ENCODE assay signal across 8 cellular contexts in genomic region chr1:6613361-6614018, GRCh38. TPM values are rescaled to one million over a fixed set of nuclear protein-coding genes. Genes with fewer than 3 reads are reported as not detected.
DNase-seq lines count a peak whose midpoint lies in the region; ATAC-seq and TF ChIP-seq lines count a peak whose summit lies in the region.

Gene PHF13 (plus strand): TSS chr1:6613731. CDS start chr1:6614067, 336 bp downstream.

- 1% methylated on average over 49 to 84 of the region's 84 CpGs for WGBS in esophagus, 2 donors

- peak within 1 kb of the TSS; percentile 98 to 100 for H3K27ac ChIP-seq in esophagus (ENCODE audit: low read depth in 2 of 2, low read length in 1 of 2)

- peak within 1 kb of the TSS; percentile 71 for H3K9ac ChIP-seq in mucosa of stomach (ENCODE audit: low read length)

- peaks cover 25% of the 10 kb centered on the region for H3K4me1 Mint-ChIP-seq in activated T-cell treated with anti-CD3 and anti-CD28 coated beads, Interleukin-2, amount 50 U/mL, for 24 hours (ENCODE audit: low read depth)

- peak within 1 kb of the TSS; percentile 82 for H3K4me3 Mint-ChIP-seq in activated T-cell treated with anti-CD3 and anti-CD28 coated beads, Interleukin-2, amount 50 U/mL, for 24 hours

- peak; percentile 85 for ATAC-seq in GM21737 (IDR thresholded peaks at IDR 0.05; ENCODE audit: unreplicated experiment)

- no peaks in the 10 kb centered on the region for H3K27me3 ChIP-seq in esophagus (ENCODE audit: control insufficient read depth in 1 of 2, insufficient read depth in 2 of 2, low read length in 2 of 2)
- H3K27me3 ChIP-seq in mucosa of stomach (ENCODE audit: control insufficient read depth, insufficient read depth, low read length) = no peaks in the 10 kb centered on the region

- H3K36me3 Mint-ChIP-seq in activated T-cell treated with anti-CD3 and anti-CD28 coated beads, Interleukin-2, amount 50 U/mL, for 24 hours (ENCODE audit: low read depth) = peaks cover 20% of the 10 kb centered on the region

- H3K9me3 Mint-ChIP-seq in activated T-cell treated with anti-CD3 and anti-CD28 coated beads, Interleukin-2, amount 50 U/mL, for 24 hours = no peaks in the 10 kb centered on the region

- H3K4me1 ChIP-seq in esophagus (ENCODE audit: control insufficient read depth in 2 of 2, insufficient read depth in 2 of 2, low read length in 1 of 2) (peaks cover 0 to 2% of the 10 kb centered on the region in 2 donors), mucosa of stomach (ENCODE audit: control insufficient read depth, insufficient read depth, low read length) (no peaks in the 10 kb centered on the region)

- H3K27me3 Mint-ChIP-seq in activated T-cell treated with anti-CD3 and anti-CD28 coated beads, Interleukin-2, amount 50 U/mL, for 24 hours = no peaks in the 10 kb centered on the region

- H3K27ac Mint-ChIP-seq in activated T-cell treated with anti-CD3 and anti-CD28 coated beads, Interleukin-2, amount 50 U/mL, for 24 hours = peak within 1 kb of the TSS; percentile 78

- H3K36me3 ChIP-seq in esophagus (ENCODE audit: control insufficient read depth in 2 of 2, insufficient read depth in 2 of 2, low read length in 1 of 2) (peaks cover 0 to 3% of the 10 kb centered on the region in 2 donors), mucosa of stomach (ENCODE audit: control insufficient read depth, insufficient read depth, low read length) (no peaks in the 10 kb centered on the region)

- DNase-seq in DMS53 treated with DMSO at 0.1 percent for 48 hours (lab: John Stamatoyannopoulos, UW; ENCODE audit: unreplicated experiment) = peak; percentile 95
- peak; percentile 92 for DNase-seq in KG1 (lab: John Stamatoyannopoulos, UW)
- peak; percentile 100 for DNase-seq in activated T-cell treated with anti-CD3 and anti-CD28 coated beads, Interleukin-2, amount 50 U/mL, for 24 hours
- peak; percentile 100 for DNase-seq in stimulated activated CD8-positive, alpha-beta memory T cell treated with anti-CD3 and anti-CD28 coated beads, Interleukin-4, amount 100 ng/mL, for 48 hours

- H3K4me3 ChIP-seq in esophagus (ENCODE audit: low read depth in 1 of 2, low read length in 2 of 2) = peak within 1 kb of the TSS; percentile 82 to 90
- H3K4me3 ChIP-seq in mucosa of stomach (ENCODE audit: low read length) = peak within 1 kb of the TSS; percentile 52

- H3K9me3 ChIP-seq in esophagus (ENCODE audit: control insufficient read depth in 2 of 2, insufficient read depth in 1 of 2, low read depth in 1 of 2, low read length in 1 of 2) = no peaks in the 10 kb centered on the region
- H3K9me3 ChIP-seq in mucosa of stomach (ENCODE audit: control insufficient read depth, low read length) = no peaks in the 10 kb centered on the region

TF ChIP-seq in PFSK-1, 5 proteins besides CTCF, POLR2A, EP300 and RAD21:
- TF ChIP-seq SIN3A (IDR thresholded peaks at IDR 0.05; ENCODE audit: borderline replicate concordance, insufficient read depth, low read length) (0 out of 2 replicates have a peak, but pooled peaks have one; percentile 40), TAF1 (IDR thresholded peaks at IDR 0.05; ENCODE audit: borderline replicate concordance, insufficient read depth, low read length) (no peak), FOXP2 (optimal IDR thresholded peaks at IDR 0.05; ENCODE audit: borderline replicate concordance, extremely low read depth, extremely low read length, insufficient read depth) (peak; percentile 21)

RNA-seq across cellular contexts. Expression of gene PHF13, which starts in this region (rescaled TPM):
- 12.5 TPM for polyA plus RNA-seq in PFSK-1 (2012; ENCODE audit: insufficient read length, low read depth)
- polyA plus RNA-seq in esophagus = 1 to 10 TPM; 8.4 to 9.0 TPM

Comparison
In these comparisons a context has a peak if more than half of its experiments do, and no peak if none do; other contexts are left out.
1. Peak in every context shown above with its lines: DNase-seq, ATAC-seq, H3K4me3 ChIP-seq and H3K27ac ChIP-seq.